17 cellular contexts compared by ENCODE assay signal in genomic region chr11:33268945-33269567, GRCh38. TPM values are rescaled to one million over a fixed set of nuclear protein-coding genes. Genes with fewer than 3 reads are reported as not detected.
DNase-seq lines count a peak whose midpoint lies in the region; ATAC-seq and TF ChIP-seq lines count a peak whose summit lies in the region.
"Had no signal": no experiment of that assay in that cellular context is flagged by ENCODE, and none has a peak within 500 bp of the region (broad histone marks: within the 10 kb centered on the region; RNA-seq: fewer than 3 reads in every experiment).

No MANE protein-coding gene starts in this region.

- H3K9me3 ChIP-seq in heart right ventricle (no peaks in the 10 kb centered on the region), skeletal muscle tissue (ENCODE audit: control insufficient read depth in 3 of 3, low read length in 3 of 3) (no peaks in the 10 kb centered on the region)
- H3K9me3 ChIP-seq: testis had no signal

- peak overlapping the region in 6 of 10 donors; percentile 0 to 54 (median 5) for H3K27ac ChIP-seq in heart right ventricle
- peak overlapping the region; percentile 10 for H3K27ac ChIP-seq in skeletal muscle tissue (ENCODE audit: low read depth, low read length)

- no peaks in the 10 kb centered on the region for H3K27me3 Mint-ChIP-seq in activated naive CD8-positive, alpha-beta T cell treated with anti-CD3 and anti-CD28 coated beads for 36 hours
- H3K27me3 Mint-ChIP-seq: activated CD4-positive, alpha-beta T cell treated with anti-CD3 and anti-CD28 coated beads for 36 hours had no signal

- H3K4me1 ChIP-seq in heart right ventricle = peaks cover 5 to 90% (median 83%) of the 10 kb centered on the region in 9 donors
- peaks cover 12 to 26% (median 21%) of the 10 kb centered on the region in 3 donors for H3K4me1 ChIP-seq in skeletal muscle tissue (ENCODE audit: control insufficient read depth in 3 of 3, insufficient read depth in 3 of 3, low read length in 3 of 3)

- H3K4me1 Mint-ChIP-seq in activated naive CD8-positive, alpha-beta T cell treated with anti-CD3 and anti-CD28 coated beads for 36 hours = peaks cover 27% of the 10 kb centered on the region

- TF ChIP-seq CTCF in heart right ventricle (IDR thresholded peaks at IDR 0.05) (no peak), fibroblast of pulmonary artery (IDR thresholded peaks at IDR 0.05; ENCODE audit: low read length, missing control alignments) (no peak)

- no peak overlapping the region for H3K9ac ChIP-seq in skeletal muscle tissue (ENCODE audit: low read depth in 1 of 3, low read length in 3 of 3)

- H3K36me3 ChIP-seq in heart right ventricle (no peaks in the 10 kb centered on the region), skeletal muscle tissue (ENCODE audit: control insufficient read depth in 3 of 3, insufficient read depth in 3 of 3, low read length in 3 of 3) (no peaks in the 10 kb centered on the region)

- DNase-seq in heart right ventricle (no peak), left cardiac atrium (no peak), fibroblast of pulmonary artery (ENCODE audit: low read depth) (peak; percentile 56), DMS53 treated with DMSO at 0.1 percent for 48 hours (lab: John Stamatoyannopoulos, UW; ENCODE audit: unreplicated experiment) (no peak)
- DNase-seq in activated CD8-positive, alpha-beta memory T cell treated with anti-CD3 and anti-CD28 coated beads, Interleukin-2, amount 50 U/mL, for 48 hours = no peak
- DNase-seq in activated naive CD8-positive, alpha-beta T cell treated with anti-CD3 and anti-CD28 coated beads for 36 hours = no peak
- DNase-seq: activated CD4-positive, alpha-beta T cell treated with anti-CD3 and anti-CD28 coated beads for 36 hours; central memory CD4-positive, alpha-beta T cell; glutamatergic neuron; kidney; SHP77 treated with DMSO at 0.1 percent for 48 hours; stimulated activated CD4-positive, alpha-beta T cell treated with anti-CD3 and anti-CD28 coated beads, Interleukin-1b, Interleukin-23, amount 100 ng/mL, for 48 hours; testis had no signal

- H3K4me3 ChIP-seq in heart right ventricle = no peak overlapping the region
- H3K4me3 ChIP-seq in fibroblast of pulmonary artery (replicated peaks; ENCODE audit: low read depth, low read length) = no peak overlapping the region
- no peak overlapping the region for H3K4me3 ChIP-seq in skeletal muscle tissue (ENCODE audit: low read length in 3 of 3)
- H3K4me3 ChIP-seq: testis had no signal

- no peak overlapping the region for H3K4me3 Mint-ChIP-seq in activated naive CD8-positive, alpha-beta T cell treated with anti-CD3 and anti-CD28 coated beads for 36 hours
- H3K4me3 Mint-ChIP-seq: activated CD4-positive, alpha-beta T cell treated with anti-CD3 and anti-CD28 coated beads for 36 hours; T-helper 2 cell treated with Interferon-gamma antibody and Interleukin-4, amounts not matched to agents 5 μg/mL and 100 μg/mL, for 36 hours had no signal

- 43 to 55% methylated on average over 4 of the region's 4 CpGs for WGBS in heart right ventricle, 2 donors

- H3K27me3 ChIP-seq in heart right ventricle (no peaks in the 10 kb centered on the region), skeletal muscle tissue (ENCODE audit: control insufficient read depth in 3 of 3, insufficient read depth in 3 of 3, low read length in 3 of 3) (no peaks in the 10 kb centered on the region)
- H3K27me3 ChIP-seq: testis had no signal

- H3K27ac Mint-ChIP-seq in activated naive CD8-positive, alpha-beta T cell treated with anti-CD3 and anti-CD28 coated beads for 36 hours = no peak overlapping the region
- H3K27ac Mint-ChIP-seq: activated CD4-positive, alpha-beta T cell treated with anti-CD3 and anti-CD28 coated beads for 36 hours; activated naive CD4-positive, alpha-beta T cell treated with anti-CD3 and anti-CD28 coated beads, Interleukin-2, amount 50 U/mL, for 72 hours; T-helper 2 cell treated with Interferon-gamma antibody and Interleukin-4, amounts not matched to agents 5 μg/mL and 100 μg/mL, for 36 hours had no signal

- peak in 1 of 8 donors; percentile 19 for ATAC-seq in heart right ventricle
- ATAC-seq in left cardiac atrium = no peak
- ATAC-seq in SK-N-SH treated with all-trans-retinoic acid at 6 μM for 48 hours = peak; percentile 58
- ATAC-seq: activated CD4-positive, alpha-beta T cell treated with anti-CD3 and anti-CD28 coated beads for 36 hours; activated naive CD4-positive, alpha-beta T cell treated with anti-CD3 and anti-CD28 coated beads, Interleukin-2, amount 50 U/mL, for 72 hours had no signal

- intact Hi-C loops in heart right ventricle (cut with DNase I) = loop anchor here in 1 of 10 donors (10.0 kb wide), 1 partner anchor 446 kb away; no protein-coding TSS in a partner anchor
- intact Hi-C loops in left cardiac atrium (cut with DNase I) = no loop called here

- no peaks in the 10 kb centered on the region for H3K9me3 Mint-ChIP-seq in activated naive CD8-positive, alpha-beta T cell treated with anti-CD3 and anti-CD28 coated beads for 36 hours
- H3K9me3 Mint-ChIP-seq: activated naive CD4-positive, alpha-beta T cell treated with anti-CD3 and anti-CD28 coated beads, Interleukin-2, amount 50 U/mL, for 72 hours; T-helper 2 cell treated with Interferon-gamma antibody and Interleukin-4, amounts not matched to agents 5 μg/mL and 100 μg/mL, for 36 hours had no signal

- peaks cover 6% of the 10 kb centered on the region for H3K36me3 Mint-ChIP-seq in activated naive CD8-positive, alpha-beta T cell treated with anti-CD3 and anti-CD28 coated beads for 36 hours

TF ChIP-seq in SK-N-SH treated with all-trans-retinoic acid at 6 μM for 48 hours, 23 proteins besides CTCF, POLR2A, EP300 and RAD21:
- TF ChIP-seq SNAI2 (CRISPR knock-in tag; IDR thresholded peaks at IDR 0.05) = no peak
- TF ChIP-seq, protein P1, sequence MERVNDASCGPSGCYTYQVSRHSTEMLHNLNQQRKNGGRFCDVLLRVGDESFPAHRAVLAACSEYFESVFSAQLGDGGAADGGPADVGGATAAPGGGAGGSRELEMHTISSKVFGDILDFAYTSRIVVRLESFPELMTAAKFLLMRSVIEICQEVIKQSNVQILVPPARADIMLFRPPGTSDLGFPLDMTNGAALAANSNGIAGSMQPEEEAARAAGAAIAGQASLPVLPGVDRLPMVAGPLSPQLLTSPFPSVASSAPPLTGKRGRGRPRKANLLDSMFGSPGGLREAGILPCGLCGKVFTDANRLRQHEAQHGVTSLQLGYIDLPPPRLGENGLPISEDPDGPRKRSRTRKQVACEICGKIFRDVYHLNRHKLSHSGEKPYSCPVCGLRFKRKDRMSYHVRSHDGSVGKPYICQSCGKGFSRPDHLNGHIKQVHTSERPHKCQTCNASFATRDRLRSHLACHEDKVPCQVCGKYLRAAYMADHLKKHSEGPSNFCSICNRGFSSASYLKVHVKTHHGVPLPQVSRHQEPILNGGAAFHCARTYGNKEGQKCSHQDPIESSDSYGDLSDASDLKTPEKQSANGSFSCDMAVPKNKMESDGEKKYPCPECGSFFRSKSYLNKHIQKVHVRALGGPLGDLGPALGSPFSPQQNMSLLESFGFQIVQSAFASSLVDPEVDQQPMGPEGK (CRISPR knock-in tag; IDR thresholded peaks at IDR 0.05; ENCODE audit: borderline replicate concordance) = no peak
- no peak for TF ChIP-seq PPARA (CRISPR knock-in tag; IDR thresholded peaks at IDR 0.05; ENCODE audit: borderline replicate concordance)
- TF ChIP-seq TCF4 (CRISPR knock-in tag; IDR thresholded peaks at IDR 0.05; ENCODE audit: borderline replicate concordance) = no peak
- TF ChIP-seq ZNF8 (CRISPR knock-in tag; IDR thresholded peaks at IDR 0.05) = no peak
- no peak for TF ChIP-seq ZC3H10 (CRISPR knock-in tag; IDR thresholded peaks at IDR 0.05)
- TF ChIP-seq GLIS3 (CRISPR knock-in tag; IDR thresholded peaks at IDR 0.05) = no peak

RNA-seq across cellular contexts. Expression of gene HIPK3, which starts 11.9 kb away (rescaled TPM):
- total RNA-seq in heart right ventricle (100 to 1,000 TPM; 240 to 334 (median 290) TPM), left cardiac atrium (100 to 1,000 TPM; 202 to 226 TPM), skeletal muscle tissue (478 TPM)
- polyA plus RNA-seq in heart right ventricle = 10 to 100 TPM; 15.9 to 32.4 TPM
- 10 to 100 TPM; 31.3 TPM for total RNA-seq in activated naive CD8-positive, alpha-beta T cell treated with anti-CD3 and anti-CD28 coated beads for 36 hours

Comparison
In these comparisons a context has a peak if more than half of its experiments do, and no peak if none do; other contexts are left out.
1. RNA of gene HIPK3, which starts 11.9 kb away (total RNA-seq): 478 TPM in skeletal muscle tissue (single experiment), 240 to 334 TPM in heart right ventricle and 202 to 226 TPM in left cardiac atrium; 31.3 TPM in activated naive CD8-positive, alpha-beta T cell treated with anti-CD3 and anti-CD28 coated beads for 36 hours; every median in the first group is over 4 times any median in the second.